In genomic region chr16:2150418-2151187, GRCh38 we compare ENCODE assay signal across 7 cellular contexts. TPM values are rescaled to one million over a fixed set of nuclear protein-coding genes. Genes with fewer than 3 reads are reported as not detected.
A peak's percentile ranks its signal among the peaks of the same experiment; 100 is the strongest.
DNase-seq lines count a peak whose midpoint lies in the region; ATAC-seq and TF ChIP-seq lines count a peak whose summit lies in the region.

No MANE protein-coding gene starts in this region.

- no peaks in the 10 kb centered on the region for H3K9me3 Mint-ChIP-seq in osteocyte (ENCODE audit: unreplicated experiment)

- DNase-seq in NAMALWA (ENCODE audit: low spot score) (peak; percentile 54), amniotic epithelial cell (ENCODE audit: low read depth) (peak; percentile 13), osteocyte (ENCODE audit: extremely low spot score, unreplicated experiment) (no peak)
- no peak for DNase-seq in stimulated activated naive CD4-positive, alpha-beta T cell (lab: John Stamatoyannopoulos, UW)

- H3K36me3 Mint-ChIP-seq in osteocyte (ENCODE audit: unreplicated experiment), result peaks cover 4% of the 10 kb centered on the region

- peak overlapping the region; percentile 27 for H3K27ac Mint-ChIP-seq in osteocyte (ENCODE audit: unreplicated experiment)

- H3K27me3 Mint-ChIP-seq in osteocyte (ENCODE audit: unreplicated experiment), result no peaks in the 10 kb centered on the region

- ATAC-seq in GM18505 (IDR thresholded peaks at IDR 0.05; ENCODE audit: unreplicated experiment), result no peak
- ATAC-seq in HG02642 (IDR thresholded peaks at IDR 0.05; ENCODE audit: poor library complexity, unreplicated experiment), result no peak
- no peak for ATAC-seq in HG03469 (IDR thresholded peaks at IDR 0.05; ENCODE audit: unreplicated experiment)

- TF ChIP-seq CTCF in osteocyte (IDR thresholded peaks at IDR 0.05), result no peak

- peak; percentile 4 for TF ChIP-seq POLR2A in GM18505 (IDR thresholded peaks at IDR 0.05; ENCODE audit: borderline replicate concordance, extremely low read depth, insufficient read depth, insufficient read length)

- H3K4me1 Mint-ChIP-seq in osteocyte (ENCODE audit: unreplicated experiment), result peaks cover 61% of the 10 kb centered on the region

- H3K4me3 Mint-ChIP-seq in osteocyte (ENCODE audit: unreplicated experiment), result peak overlapping the region; percentile 38

RNA-seq across cellular contexts. Expression of gene RAB26, which starts 2.2 kb away (rescaled TPM):
- 2.0 and 3.4 TPM in 2 replicates for total RNA-seq in osteocyte

RNA-seq across cellular contexts. Expression of gene TRAF7, which starts 5.0 kb away (rescaled TPM):
- 78.1 and 84.9 TPM in 2 replicates for total RNA-seq in osteocyte

RNA-seq across cellular contexts. Expression of gene PKD1, which starts 14.9 kb away (rescaled TPM):
- total RNA-seq in osteocyte, result 169 and 188 TPM in 2 replicates

RNA-seq across cellular contexts. Expression of gene CASKIN1, which starts 45.8 kb away (rescaled TPM):
- 2.4 and 3.7 TPM in 2 replicates for total RNA-seq in osteocyte

RNA-seq across cellular contexts. Expression of gene MLST8, which starts 54.7 kb away (rescaled TPM):
- 57.6 and 60.2 TPM in 2 replicates for total RNA-seq in osteocyte

Comparison
In these comparisons a context has a peak if more than half of its experiments do, and no peak if none do; other contexts are left out.
1. DNase-seq: peak in NAMALWA (single experiment) and amniotic epithelial cell (single experiment); none in osteocyte (single experiment) and stimulated activated naive CD4-positive, alpha-beta T cell (0 of 6).